ENCODE assay signal across 1 cellular context in the genomic region with DNA sequence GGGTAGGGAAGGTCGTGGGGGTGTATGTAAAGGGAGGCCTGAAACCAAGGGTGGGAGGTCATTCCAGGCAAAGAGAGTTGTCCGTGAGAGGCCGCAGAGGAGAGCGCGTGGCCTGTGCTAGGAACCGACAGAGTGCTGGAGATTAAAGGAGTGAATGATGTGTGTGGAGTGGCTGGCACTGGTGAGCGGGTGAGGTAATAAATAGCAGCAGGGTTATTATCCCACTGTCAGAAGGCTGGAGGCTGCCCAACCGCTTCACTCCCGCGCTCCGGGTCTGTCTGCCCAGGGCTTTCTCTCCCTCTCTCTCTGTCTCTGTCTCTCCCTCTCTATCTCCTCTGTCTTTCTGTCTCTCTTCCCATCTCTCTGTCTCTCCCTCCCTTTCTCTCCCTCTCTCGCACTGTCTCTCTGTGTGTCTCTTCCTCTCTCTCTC.
TF ChIP-seq lines count a peak whose summit lies in the region.

No MANE protein-coding gene starts in this region.

TF ChIP-seq in K562, 482 proteins besides CTCF, POLR2A, EP300 and RAD21:
- TF ChIP-seq NELFE (IDR thresholded peaks at IDR 0.05; ENCODE audit: insufficient read depth, insufficient read length): no peak
- TF ChIP-seq ZNF23 (CRISPR knock-in tag; IDR thresholded peaks at IDR 0.05): no peak
- TF ChIP-seq, protein P1, sequence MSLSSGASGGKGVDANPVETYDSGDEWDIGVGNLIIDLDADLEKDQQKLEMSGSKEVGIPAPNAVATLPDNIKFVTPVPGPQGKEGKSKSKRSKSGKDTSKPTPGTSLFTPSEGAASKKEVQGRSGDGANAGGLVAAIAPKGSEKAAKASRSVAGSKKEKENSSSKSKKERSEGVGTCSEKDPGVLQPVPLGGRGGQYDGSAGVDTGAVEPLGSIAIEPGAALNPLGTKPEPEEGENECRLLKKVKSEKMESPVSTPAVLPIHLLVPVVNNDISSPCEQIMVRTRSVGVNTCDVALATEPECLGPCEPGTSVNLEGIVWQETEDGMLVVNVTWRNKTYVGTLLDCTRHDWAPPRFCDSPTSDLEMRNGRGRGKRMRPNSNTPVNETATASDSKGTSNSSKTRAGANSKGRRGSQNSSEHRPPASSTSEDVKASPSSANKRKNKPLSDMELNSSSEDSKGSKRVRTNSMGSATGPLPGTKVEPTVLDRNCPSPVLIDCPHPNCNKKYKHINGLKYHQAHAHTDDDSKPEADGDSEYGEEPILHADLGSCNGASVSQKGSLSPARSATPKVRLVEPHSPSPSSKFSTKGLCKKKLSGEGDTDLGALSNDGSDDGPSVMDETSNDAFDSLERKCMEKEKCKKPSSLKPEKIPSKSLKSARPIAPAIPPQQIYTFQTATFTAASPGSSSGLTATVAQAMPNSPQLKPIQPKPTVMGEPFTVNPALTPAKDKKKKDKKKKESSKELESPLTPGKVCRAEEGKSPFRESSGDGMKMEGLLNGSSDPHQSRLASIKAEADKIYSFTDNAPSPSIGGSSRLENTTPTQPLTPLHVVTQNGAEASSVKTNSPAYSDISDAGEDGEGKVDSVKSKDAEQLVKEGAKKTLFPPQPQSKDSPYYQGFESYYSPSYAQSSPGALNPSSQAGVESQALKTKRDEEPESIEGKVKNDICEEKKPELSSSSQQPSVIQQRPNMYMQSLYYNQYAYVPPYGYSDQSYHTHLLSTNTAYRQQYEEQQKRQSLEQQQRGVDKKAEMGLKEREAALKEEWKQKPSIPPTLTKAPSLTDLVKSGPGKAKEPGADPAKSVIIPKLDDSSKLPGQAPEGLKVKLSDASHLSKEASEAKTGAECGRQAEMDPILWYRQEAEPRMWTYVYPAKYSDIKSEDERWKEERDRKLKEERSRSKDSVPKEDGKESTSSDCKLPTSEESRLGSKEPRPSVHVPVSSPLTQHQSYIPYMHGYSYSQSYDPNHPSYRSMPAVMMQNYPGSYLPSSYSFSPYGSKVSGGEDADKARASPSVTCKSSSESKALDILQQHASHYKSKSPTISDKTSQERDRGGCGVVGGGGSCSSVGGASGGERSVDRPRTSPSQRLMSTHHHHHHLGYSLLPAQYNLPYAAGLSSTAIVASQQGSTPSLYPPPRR (CRISPR knock-in tag; IDR thresholded peaks at IDR 0.05; ENCODE audit: borderline replicate concordance): no peak
- TF ChIP-seq ZNF41 (CRISPR knock-in tag; conservative IDR thresholded peaks at IDR 0.05): no peak
- no peak for TF ChIP-seq GATA2 (CRISPR knock-in tag; IDR thresholded peaks at IDR 0.05)
- no peak for TF ChIP-seq NR1H2 (CRISPR knock-in tag; IDR thresholded peaks at IDR 0.05)
- TF ChIP-seq SMARCE1 (IDR thresholded peaks at IDR 0.05): no peak
- TF ChIP-seq ZFPM2 (CRISPR knock-in tag; IDR thresholded peaks at IDR 0.05): no peak
- TF ChIP-seq HDAC6 (IDR thresholded peaks at IDR 0.05; ENCODE audit: low read depth, low read length): no peak
- no peak for TF ChIP-seq HSF4 (CRISPR knock-in tag; IDR thresholded peaks at IDR 0.05; ENCODE audit: borderline replicate concordance)
- TF ChIP-seq SNIP1 (IDR thresholded peaks at IDR 0.05; ENCODE audit: low read depth): no peak
- TF ChIP-seq MTA1 (IDR thresholded peaks at IDR 0.05; ENCODE audit: borderline replicate concordance): no peak
- no peak for TF ChIP-seq HMGN3 (IDR thresholded peaks at IDR 0.05; ENCODE audit: borderline replicate concordance, extremely low read depth, insufficient read length, low read depth, low read length)
- TF ChIP-seq, protein P2, sequence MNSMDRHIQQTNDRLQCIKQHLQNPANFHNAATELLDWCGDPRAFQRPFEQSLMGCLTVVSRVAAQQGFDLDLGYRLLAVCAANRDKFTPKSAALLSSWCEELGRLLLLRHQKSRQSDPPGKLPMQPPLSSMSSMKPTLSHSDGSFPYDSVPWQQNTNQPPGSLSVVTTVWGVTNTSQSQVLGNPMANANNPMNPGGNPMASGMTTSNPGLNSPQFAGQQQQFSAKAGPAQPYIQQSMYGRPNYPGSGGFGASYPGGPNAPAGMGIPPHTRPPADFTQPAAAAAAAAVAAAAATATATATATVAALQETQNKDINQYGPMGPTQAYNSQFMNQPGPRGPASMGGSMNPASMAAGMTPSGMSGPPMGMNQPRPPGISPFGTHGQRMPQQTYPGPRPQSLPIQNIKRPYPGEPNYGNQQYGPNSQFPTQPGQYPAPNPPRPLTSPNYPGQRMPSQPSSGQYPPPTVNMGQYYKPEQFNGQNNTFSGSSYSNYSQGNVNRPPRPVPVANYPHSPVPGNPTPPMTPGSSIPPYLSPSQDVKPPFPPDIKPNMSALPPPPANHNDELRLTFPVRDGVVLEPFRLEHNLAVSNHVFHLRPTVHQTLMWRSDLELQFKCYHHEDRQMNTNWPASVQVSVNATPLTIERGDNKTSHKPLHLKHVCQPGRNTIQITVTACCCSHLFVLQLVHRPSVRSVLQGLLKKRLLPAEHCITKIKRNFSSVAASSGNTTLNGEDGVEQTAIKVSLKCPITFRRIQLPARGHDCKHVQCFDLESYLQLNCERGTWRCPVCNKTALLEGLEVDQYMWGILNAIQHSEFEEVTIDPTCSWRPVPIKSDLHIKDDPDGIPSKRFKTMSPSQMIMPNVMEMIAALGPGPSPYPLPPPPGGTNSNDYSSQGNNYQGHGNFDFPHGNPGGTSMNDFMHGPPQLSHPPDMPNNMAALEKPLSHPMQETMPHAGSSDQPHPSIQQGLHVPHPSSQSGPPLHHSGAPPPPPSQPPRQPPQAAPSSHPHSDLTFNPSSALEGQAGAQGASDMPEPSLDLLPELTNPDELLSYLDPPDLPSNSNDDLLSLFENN (IDR thresholded peaks at IDR 0.05; ENCODE audit: low read depth in 2 of 2, low read length in 2 of 2): no peak
- no peak for TF ChIP-seq NFE2 (IDR thresholded peaks at IDR 0.05; ENCODE audit: low read depth)
- no peak for TF ChIP-seq TFAM (CRISPR knock-in tag; conservative IDR thresholded peaks at IDR 0.05)
